In genomic region chr14:72947366-72948160, GRCh38 we compare ENCODE assay signal across 1 cellular context.
TF ChIP-seq lines count a peak whose summit lies in the region.

No MANE protein-coding gene starts in this region.

TF ChIP-seq in GM23338, 12 proteins besides CTCF, POLR2A, EP300 and RAD21:
- TF ChIP-seq ZNF462 (CRISPR knock-in tag; IDR thresholded peaks at IDR 0.05) (no peak), CREB1 (CRISPR knock-in tag; IDR thresholded peaks at IDR 0.05; ENCODE audit: low read depth) (no peak), ZNF114 (CRISPR knock-in tag; IDR thresholded peaks at IDR 0.05) (no peak), EZH2 (IDR thresholded peaks at IDR 0.05; ENCODE audit: low read depth, unreplicated experiment) (no peak), NANOG (IDR thresholded peaks at IDR 0.05; ENCODE audit: borderline replicate concordance) (no peak), POLR2AphosphoS5 (IDR thresholded peaks at IDR 0.05; ENCODE audit: low read depth) (no peak), EZH2phosphoT487 (IDR thresholded peaks at IDR 0.05; ENCODE audit: unreplicated experiment) (no peak), ETS1 (IDR thresholded peaks at IDR 0.05) (no peak), STAT1 (IDR thresholded peaks at IDR 0.05; ENCODE audit: unreplicated experiment) (no peak), REST (IDR thresholded peaks at IDR 0.05; ENCODE audit: unreplicated experiment) (no peak), ZNF331 (CRISPR knock-in tag; IDR thresholded peaks at IDR 0.05; ENCODE audit: low read depth) (no peak), JUNB (IDR thresholded peaks at IDR 0.05; ENCODE audit: unreplicated experiment) (no peak)
TF ChIP-seq in GM23338: peak in this region for 0.
